In genomic region chr7:149717481-149717880, GRCh38 we compare ENCODE assay signal across 1 cellular context.
TF ChIP-seq lines count a peak whose summit lies in the region.

No MANE protein-coding gene starts in this region.

TF ChIP-seq in HEK293, 187 proteins besides CTCF, POLR2A, EP300 and RAD21:
- TF ChIP-seq PRDM2 (tag by site-specific recombination; IDR thresholded peaks at IDR 0.05; ENCODE audit: borderline replicate concordance) (no peak), ZNF175 (tag by site-specific recombination; IDR thresholded peaks at IDR 0.05) (no peak), ZNF157 (tag by site-specific recombination; IDR thresholded peaks at IDR 0.05) (no peak), FEZF1 (tag by site-specific recombination; IDR thresholded peaks at IDR 0.05) (0 out of 2 replicates have a peak, but pooled peaks have one; percentile 16)
